Comparison of ENCODE assay signal across 10 cellular contexts in the genomic region with DNA sequence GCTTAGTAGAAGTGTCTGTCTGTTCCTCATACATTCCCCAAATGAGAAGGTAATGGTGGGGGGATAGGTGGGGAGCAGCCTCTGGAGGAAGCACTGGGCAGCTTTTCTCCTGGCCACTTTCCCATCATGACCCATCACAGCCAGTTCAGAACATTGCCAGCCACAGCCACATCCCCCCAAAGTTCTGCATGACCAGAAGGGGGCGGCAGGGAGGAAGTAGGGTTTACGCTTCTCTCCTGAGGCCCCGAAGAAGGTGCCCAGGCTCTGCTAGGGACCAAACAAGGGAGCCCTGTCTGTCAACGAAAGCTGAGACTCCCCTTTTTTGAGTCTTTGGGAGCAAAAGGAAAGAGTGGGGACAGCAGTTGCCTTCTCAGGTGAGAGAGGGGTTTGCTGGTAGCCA. TPM values are rescaled to one million over a fixed set of nuclear protein-coding genes. Genes with fewer than 3 reads are reported as not detected.
DNase-seq lines count a peak whose midpoint lies in the region; ATAC-seq and TF ChIP-seq lines count a peak whose summit lies in the region.
"Had no signal": no experiment of that assay in that cellular context is flagged by ENCODE, and none has a peak within 500 bp of the region (broad histone marks: within the 10 kb centered on the region; RNA-seq: fewer than 3 reads in every experiment).

No MANE protein-coding gene starts in this region.

- TF ChIP-seq CTCF in OCI-LY1 (IDR thresholded peaks at IDR 0.05; ENCODE audit: low read length) (peak; percentile 65), esophagus muscularis mucosa (IDR thresholded peaks at IDR 0.05) (peak; percentile 10 to 46 (median 16)), thyroid gland (IDR thresholded peaks at IDR 0.05) (peak in 1 of 6 experiments; percentile 7)

- no peaks in the 10 kb centered on the region for H3K9me2 ChIP-seq in OCI-LY1 (ENCODE audit: low read depth, low read length)

- H3K79me2 ChIP-seq in OCI-LY1 (ENCODE audit: insufficient read depth, low read length) = no peaks in the 10 kb centered on the region

- no peak overlapping the region for H2AFZ ChIP-seq in OCI-LY1 (ENCODE audit: low read length)

- H3K4me3 ChIP-seq in OCI-LY1 (ENCODE audit: low read depth, low read length, poor library complexity, severe bottlenecking) = no peak overlapping the region
- H3K4me3 ChIP-seq in esophagus muscularis mucosa = no peak overlapping the region
- H3K4me3 ChIP-seq in thyroid gland (replicated peaks in 1 of 3) = no peak overlapping the region

- H3K27ac ChIP-seq in OCI-LY1 (ENCODE audit: low read depth, low read length, poor library complexity, severe bottlenecking) (no peak overlapping the region), esophagus muscularis mucosa (replicated peaks in 1 of 4) (peak overlapping the region; percentile 84 to 94 (median 88)), thyroid gland (peak overlapping the region in 2 of 3 donors; percentile 17 to 36)

- H3K27me3 ChIP-seq in OCI-LY1 (ENCODE audit: insufficient read depth, low read length) = no peaks in the 10 kb centered on the region
- peaks cover 0 to 3% (median 0%) of the 10 kb centered on the region in 4 donors for H3K27me3 ChIP-seq in esophagus muscularis mucosa
- no peaks in the 10 kb centered on the region for H3K27me3 ChIP-seq in thyroid gland

- 80% methylated on average over 1 of the region's 4 CpGs for WGBS in esophagus muscularis mucosa
- WGBS in thyroid gland, 2 donors = 49 to 72% methylated on average over 4 of the region's 4 CpGs

- no peak for TF ChIP-seq POLR2A in esophagus muscularis mucosa (IDR thresholded peaks at IDR 0.05; ENCODE audit: low read depth)
- TF ChIP-seq POLR2A in thyroid gland (IDR thresholded peaks at IDR 0.05) = no peak

- no peaks in the 10 kb centered on the region for H3F3A ChIP-seq in OCI-LY1 (ENCODE audit: insufficient read depth, low read length)

- H3K36me3 ChIP-seq in OCI-LY1 (ENCODE audit: insufficient read depth, low read length) (no peaks in the 10 kb centered on the region), esophagus muscularis mucosa (peaks cover 0 to 33% (median 0%) of the 10 kb centered on the region in 4 donors), thyroid gland (peaks cover 17 to 45% of the 10 kb centered on the region in 2 donors)

- ATAC-seq in left cardiac atrium (no peak), GM18498 (IDR thresholded peaks at IDR 0.05; ENCODE audit: unreplicated experiment) (no peak), HG03139 (IDR thresholded peaks at IDR 0.05; ENCODE audit: unreplicated experiment) (no peak)

- H3K9me3 ChIP-seq in OCI-LY1 (ENCODE audit: low read length) = no peaks in the 10 kb centered on the region
- no peaks in the 10 kb centered on the region for H3K9me3 ChIP-seq in esophagus muscularis mucosa
- no peaks in the 10 kb centered on the region for H3K9me3 ChIP-seq in thyroid gland

- DNase-seq in cardiac septum (ENCODE audit: low spot score) = peak; percentile 61
- no peak for DNase-seq in left cardiac atrium
- DNase-seq in esophagus muscularis mucosa (ENCODE audit: extremely low spot score) = no peak
- no peak for DNase-seq in thyroid gland
- no peak for DNase-seq in SKM-1 (lab: John Stamatoyannopoulos, UW; ENCODE audit: unreplicated experiment)
- DNase-seq: retina had no signal

- no peak overlapping the region for H3K9ac ChIP-seq in OCI-LY1 (ENCODE audit: low read length)

- H3K4me1 ChIP-seq in OCI-LY1 (ENCODE audit: insufficient read depth, low read length, severe bottlenecking) (no peaks in the 10 kb centered on the region), esophagus muscularis mucosa (peaks cover 53 to 100% (median 96%) of the 10 kb centered on the region in 4 donors), thyroid gland (peaks cover 22 to 68% of the 10 kb centered on the region in 2 donors)

- no peaks in the 10 kb centered on the region for H4K20me1 ChIP-seq in OCI-LY1 (ENCODE audit: insufficient read depth, low read length)

- TF ChIP-seq EP300 in esophagus muscularis mucosa (IDR thresholded peaks at IDR 0.05) = no peak

- no peak overlapping the region for H3K4me2 ChIP-seq in OCI-LY1 (ENCODE audit: low read length)

- intact Hi-C loops in cardiac septum (cut with DNase I) = loop anchor here (10.0 kb wide), 1 partner anchor 697 kb away; no protein-coding TSS in a partner anchor
- intact Hi-C loops in left cardiac atrium (cut with DNase I) = no loop called here
- intact Hi-C loops in esophagus muscularis mucosa (cut with DNase I) = loop anchor here (10.0 kb wide), 1 partner anchor 647 kb away; no protein-coding TSS in a partner anchor
- intact Hi-C loops in thyroid gland (cut with DNase I) = no loop called here

RNA-seq across cellular contexts. Expression of gene IGFBP5, which starts 7.7 kb away (rescaled TPM):
- total RNA-seq in cardiac septum = 191 TPM
- total RNA-seq in left cardiac atrium = 100 to 1,000 TPM in 1 of 2 donors, 10 to 100 TPM in 1; 88.5 to 207 TPM
- total RNA-seq in esophagus muscularis mucosa = 1,000 to 10,000 TPM in 1 of 4 donors, 100 to 1,000 TPM in 3; 547 to 1,471 (median 705) TPM
- 1,000 to 10,000 TPM in 1 of 4 donors, 100 to 1,000 TPM in 3; 704 to 1,519 (median 952) TPM for total RNA-seq in thyroid gland
- total RNA-seq: activated T-helper 2 cell treated with anti-CD3 and anti-CD28 coated beads, Interferon-gamma antibody, Interleukin-2, Interleukin-4, amounts not matched to agents 10 μg/mL and 5 μg/mL and 100 μg/mL, durations not matched to agents 14 hours and 24 hours and 36 hours had no signal

RNA-seq across cellular contexts. Expression of gene IGFBP2, which starts 54.4 kb away (rescaled TPM):
- total RNA-seq in cardiac septum (785 TPM), left cardiac atrium (100 to 1,000 TPM in 1 of 2 donors, 10 to 100 TPM in 1; 91.7 to 185 TPM), esophagus muscularis mucosa (100 to 1,000 TPM; 188 to 446 (median 280) TPM), thyroid gland (10 to 100 TPM; 26.5 to 45.0 (median 40.0) TPM)

Comparison
In these comparisons a context has a peak if more than half of its experiments do, and no peak if none do; other contexts are left out.
1. intact Hi-C loops: an anchor here in cardiac septum (10.0 kb wide) and esophagus muscularis mucosa (10.0 kb wide); none called in left cardiac atrium and thyroid gland.